20 cellular contexts compared by ENCODE assay signal in genomic region chr10:86500846-86501245, GRCh38. TPM values are rescaled to one million over a fixed set of nuclear protein-coding genes. Genes with fewer than 3 reads are reported as not detected.
DNase-seq lines count a peak whose midpoint lies in the region; ATAC-seq and TF ChIP-seq lines count a peak whose summit lies in the region.
"Had no signal": no experiment of that assay in that cellular context is flagged by ENCODE, and none has a peak within 500 bp of the region (broad histone marks: within the 10 kb centered on the region; RNA-seq: fewer than 3 reads in every experiment).

No MANE protein-coding gene starts in this region.

- H3K79me2 ChIP-seq in trophoblast cell (ENCODE audit: control insufficient read depth, insufficient read depth, low read length, poor library complexity), result peaks cover 6% of the 10 kb centered on the region

- H3K4me1 Mint-ChIP-seq in MCF 10A (ENCODE audit: insufficient read depth, unreplicated experiment), result peaks cover 7% of the 10 kb centered on the region
- H3K4me1 Mint-ChIP-seq in activated T-helper 17 cell treated with anti-CD3 and anti-CD28 coated beads, Interleukin-2, amount 50 U/mL, for 72 hours, result peaks cover 22% of the 10 kb centered on the region

- no peaks in the 10 kb centered on the region for H3K27me3 Mint-ChIP-seq in MCF 10A (ENCODE audit: insufficient read depth, unreplicated experiment)
- no peaks in the 10 kb centered on the region for H3K27me3 Mint-ChIP-seq in activated T-helper 17 cell treated with anti-CD3 and anti-CD28 coated beads, Interleukin-2, amount 50 U/mL, for 72 hours
- H3K27me3 Mint-ChIP-seq: CD4-positive, CD25-positive, alpha-beta regulatory T cell had no signal

- no peak for ATAC-seq in activated T-helper 17 cell treated with anti-CD3 and anti-CD28 coated beads, Interleukin-2, amount 50 U/mL, for 72 hours (replicated peaks)
- ATAC-seq in GM19463 (IDR thresholded peaks at IDR 0.05; ENCODE audit: unreplicated experiment), result no peak

- BruUV-seq in MCF 10A (replicated peaks; lab: Mats Ljungman, UMichigan), result no TSS peak

- no peak overlapping the region for H3K4me2 ChIP-seq in trophoblast cell (ENCODE audit: low read length)

- H3K27ac ChIP-seq in breast epithelium, result no peak overlapping the region
- no peak overlapping the region for H3K27ac ChIP-seq in trophoblast cell (ENCODE audit: low read depth, low read length)
- H3K27ac ChIP-seq: prostate gland, VCaP had no signal

- H3K9me3 Mint-ChIP-seq in MCF 10A (ENCODE audit: unreplicated experiment), result no peaks in the 10 kb centered on the region
- no peaks in the 10 kb centered on the region for H3K9me3 Mint-ChIP-seq in activated T-helper 17 cell treated with anti-CD3 and anti-CD28 coated beads, Interleukin-2, amount 50 U/mL, for 72 hours
- H3K9me3 Mint-ChIP-seq: activated naive CD4-positive, alpha-beta T cell treated with anti-CD3 and anti-CD28 coated beads for 36 hours; CD4-positive, CD25-positive, alpha-beta regulatory T cell had no signal

- H3K27me3 ChIP-seq in breast epithelium (no peaks in the 10 kb centered on the region), trophoblast cell (ENCODE audit: insufficient read depth, low read length) (no peaks in the 10 kb centered on the region)

- no peak overlapping the region for H2BK5ac ChIP-seq in trophoblast cell (ENCODE audit: low read depth, low read length, poor library complexity)

- CTCF ChIA-PET in MCF 10A (lab: Yijun Ruan, JAX), result interaction anchor here (0.6 kb wide), 1 partner anchor 306 kb away, joined by 3 read pairs; no protein-coding TSS in a partner anchor

- peak overlapping the region; percentile 74 for H3K27ac Mint-ChIP-seq in MCF 10A (ENCODE audit: low read depth, unreplicated experiment)
- peak overlapping the region; percentile 44 for H3K27ac Mint-ChIP-seq in activated T-helper 17 cell treated with anti-CD3 and anti-CD28 coated beads, Interleukin-2, amount 50 U/mL, for 72 hours
- H3K27ac Mint-ChIP-seq: activated naive CD4-positive, alpha-beta T cell treated with anti-CD3 and anti-CD28 coated beads for 36 hours had no signal

- no peak overlapping the region for H4K91ac ChIP-seq in trophoblast cell (ENCODE audit: low read depth, low read length)

- TF ChIP-seq CTCF in MCF 10A (IDR thresholded peaks at IDR 0.05; ENCODE audit: unreplicated experiment) (no peak), breast epithelium (IDR thresholded peaks at IDR 0.05) (no peak), fibroblast of pulmonary artery (IDR thresholded peaks at IDR 0.05; ENCODE audit: low read length, missing control alignments) (no peak)

- H3K36me3 Mint-ChIP-seq in MCF 10A (ENCODE audit: insufficient read depth, unreplicated experiment), result peaks cover 66% of the 10 kb centered on the region
- H3K36me3 Mint-ChIP-seq in activated T-helper 17 cell treated with anti-CD3 and anti-CD28 coated beads, Interleukin-2, amount 50 U/mL, for 72 hours (ENCODE audit: low read depth), result peaks cover 78% of the 10 kb centered on the region

- no peak overlapping the region for H4K8ac ChIP-seq in trophoblast cell (ENCODE audit: low read depth, low read length)

- no peak overlapping the region for H4K12ac ChIP-seq in trophoblast cell (ENCODE audit: low read depth, low read length)

- H2BK120ac ChIP-seq in trophoblast cell (ENCODE audit: insufficient read depth, low read length, poor library complexity), result no peak overlapping the region

- H3K14ac ChIP-seq in trophoblast cell (ENCODE audit: low read length), result no peak overlapping the region

- POLR2A ChIA-PET in MCF 10A (lab: Yijun Ruan, JAX), result interaction anchor here (1.0 to 1.2 kb wide), 2 partner anchors 16 to 20 kb away, joined by 3 to 4 read pairs; partner anchors contain the start of gene WAPL

- no peak overlapping the region for H3K4me3 Mint-ChIP-seq in MCF 10A (ENCODE audit: unreplicated experiment)
- no peak overlapping the region for H3K4me3 Mint-ChIP-seq in activated T-helper 17 cell treated with anti-CD3 and anti-CD28 coated beads, Interleukin-2, amount 50 U/mL, for 72 hours
- H3K4me3 Mint-ChIP-seq: activated naive CD4-positive, alpha-beta T cell treated with anti-CD3 and anti-CD28 coated beads for 36 hours; CD4-positive, CD25-positive, alpha-beta regulatory T cell had no signal

- H3K79me1 ChIP-seq in trophoblast cell (ENCODE audit: low read length), result no peaks in the 10 kb centered on the region

- H3K9me3 ChIP-seq in breast epithelium (no peaks in the 10 kb centered on the region), trophoblast cell (ENCODE audit: insufficient read depth, low read depth, low read length) (no peaks in the 10 kb centered on the region)
- H3K9me3 ChIP-seq: prostate gland had no signal

- no peak overlapping the region for H2BK12ac ChIP-seq in trophoblast cell (ENCODE audit: low read length)

- no peak overlapping the region for H2AFZ ChIP-seq in trophoblast cell (ENCODE audit: insufficient read depth, low read length, poor library complexity)

- no peak for TF ChIP-seq POLR2A in breast epithelium (IDR thresholded peaks at IDR 0.05)

- no peak overlapping the region for H3K23ac ChIP-seq in trophoblast cell (ENCODE audit: low read length)

- no peak overlapping the region for H2AK5ac ChIP-seq in trophoblast cell (ENCODE audit: low read length)

- no peak overlapping the region for H3K9ac ChIP-seq in trophoblast cell (ENCODE audit: low read length)

- H3K4me1 ChIP-seq in breast epithelium (no peaks in the 10 kb centered on the region), trophoblast cell (ENCODE audit: control insufficient read depth in 1 of 2, insufficient read depth in 2 of 2, low read length in 2 of 2) (no peaks in the 10 kb centered on the region)
- H3K4me1 ChIP-seq: prostate gland had no signal

- intact Hi-C loops in MCF 10A (cut with micrococcal nuclease) (no loop called here), breast epithelium (cut with DNase I; ENCODE audit: low total_unique reads) (no loop called here)

- no peak overlapping the region for H3K4ac ChIP-seq in trophoblast cell (ENCODE audit: low read depth, low read length)

- H3K36me3 ChIP-seq in breast epithelium (no peaks in the 10 kb centered on the region), trophoblast cell (ENCODE audit: control insufficient read depth in 1 of 2, insufficient read depth in 2 of 2, low read length in 2 of 2) (peaks cover 16 to 17% of the 10 kb centered on the region in 2 experiments)

- H3K18ac ChIP-seq in trophoblast cell (ENCODE audit: low read length), result no peak overlapping the region

- H3K4me3 ChIP-seq in breast epithelium (no peak overlapping the region), fibroblast of pulmonary artery (replicated peaks; ENCODE audit: low read depth, low read length) (no peak overlapping the region), trophoblast cell (ENCODE audit: low read depth, low read length) (no peak overlapping the region)
- H3K4me3 ChIP-seq: prostate gland had no signal

- DNase-seq in MCF 10A (ENCODE audit: unreplicated experiment) (no peak), breast epithelium (ENCODE audit: low spot score in 2 of 2) (no peak), fibroblast of pulmonary artery (ENCODE audit: low read depth) (peak; percentile 23), DMS114 treated with DMSO at 0.1 percent for 48 hours (lab: John Stamatoyannopoulos, UW; ENCODE audit: unreplicated experiment) (no peak), NCI-H2107 (lab: John Stamatoyannopoulos, UW) (no peak), trophoblast cell (no peak)
- DNase-seq: activated naive CD4-positive, alpha-beta T cell treated with anti-CD3 and anti-CD28 coated beads for 36 hours; activated T-cell treated with anti-CD3 and anti-CD28 coated beads for 4 hours; CD4-positive, CD25-positive, alpha-beta regulatory T cell; cortex of kidney; Kasumi-1; midbrain; NCI-H1417 treated with DMSO at 0.1 percent for 48 hours; NCI-H748 treated with DMSO at 0.1 percent for 48 hours; SHP77 treated with DMSO at 0.1 percent for 48 hours; T-helper 1 cell had no signal

RNA-seq across cellular contexts. Expression of gene WAPL, which starts 20.7 kb away (rescaled TPM):
- 42.7 and 45.2 TPM in 2 replicates for total RNA-seq in MCF 10A (2022)
- total RNA-seq in breast epithelium, result 10 to 100 TPM; 39.8 to 65.0 (median 49.5) TPM
- 10 to 100 TPM; 39.2 to 51.5 TPM for total RNA-seq in activated T-helper 17 cell treated with anti-CD3 and anti-CD28 coated beads, Interleukin-2, amount 50 U/mL, for 72 hours
- polyA plus RNA-seq in trophoblast cell (2013), result 32.1 and 32.8 TPM in 2 replicates
